In the genomic region with DNA sequence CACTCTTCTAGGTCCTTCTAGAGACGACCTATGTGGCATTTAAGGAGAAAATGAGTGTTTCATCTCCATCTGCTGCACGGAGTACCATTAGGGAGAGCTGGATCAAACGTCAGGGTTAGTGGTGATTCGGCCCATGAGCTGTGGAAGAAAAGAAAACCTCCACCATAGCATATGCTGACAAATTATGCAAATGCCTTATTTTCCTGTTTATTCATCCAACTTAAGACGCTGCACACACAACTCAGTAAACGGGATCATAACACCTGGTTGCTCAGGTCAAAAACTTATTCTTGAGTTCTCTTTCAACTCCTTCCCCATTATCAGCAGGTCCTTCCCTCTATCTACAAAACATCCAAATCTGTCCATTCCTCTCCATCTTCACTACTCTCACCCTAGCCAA, we compare ENCODE assay signal across 12 cellular contexts. TPM values are rescaled to one million over a fixed set of nuclear protein-coding genes. Genes with fewer than 3 reads are reported as not detected.
DNase-seq lines count a peak whose midpoint lies in the region; ATAC-seq and TF ChIP-seq lines count a peak whose summit lies in the region.
"Had no signal": no experiment of that assay in that cellular context is flagged by ENCODE, and none has a peak within 500 bp of the region (broad histone marks: within the 10 kb centered on the region; RNA-seq: fewer than 3 reads in every experiment).

No MANE protein-coding gene starts in this region.

- no peak overlapping the region for H3K9ac ChIP-seq in SK-N-SH
- no peak overlapping the region for H3K9ac ChIP-seq in MM.1S (ENCODE audit: low read length)
- no peak overlapping the region for H3K9ac ChIP-seq in mammary epithelial cell (ENCODE audit: insufficient read depth, low read length)
- H3K9ac ChIP-seq in neuronal stem cell (ENCODE audit: low read depth, low read length, poor library complexity) = no peak overlapping the region

- dilution Hi-C loops in mammary epithelial cell (cut with HindIII; ENCODE audit: low sequenced_read_pairs) = no loop called here

- peaks cover 15% of the 10 kb centered on the region; the same call in 1 of the 2 replicates for H4K20me1 ChIP-seq in SK-N-SH (ENCODE audit: insufficient read depth)
- H4K20me1 ChIP-seq in MM.1S (ENCODE audit: insufficient read depth, low read length) = no peaks in the 10 kb centered on the region
- H4K20me1 ChIP-seq in mammary epithelial cell (ENCODE audit: insufficient read depth, low read length) = no peaks in the 10 kb centered on the region

- TF ChIP-seq EP300 in SK-N-SH (IDR thresholded peaks at IDR 0.05; ENCODE audit: borderline replicate concordance in 1 of 2, low read depth in 1 of 2, low read length in 1 of 2) = no peak

- H3K9me3 ChIP-seq in SK-N-SH (no peaks in the 10 kb centered on the region), MM.1S (replicated peaks; ENCODE audit: insufficient read depth, low read length) (no peaks in the 10 kb centered on the region), mammary epithelial cell (replicated peaks; ENCODE audit: insufficient read depth, low read length) (no peaks in the 10 kb centered on the region), neuronal stem cell (replicated peaks in 1 of 2; ENCODE audit: control insufficient read depth in 2 of 2, insufficient read depth in 1 of 2, low read depth in 1 of 2, low read length in 2 of 2) (no peaks in the 10 kb centered on the region)
- H3K9me3 ChIP-seq: prostate gland had no signal

- peaks cover 0 to 13% of the 10 kb centered on the region in 2 experiments; a peak in 1 of 4 replicates for H3K4me1 ChIP-seq in SK-N-SH (ENCODE audit: control insufficient read depth in 1 of 2, insufficient read depth in 2 of 2, low read depth in 1 of 2, low read length in 1 of 2)
- 0 out of 2 replicates have a peak, but pooled peaks cover 7% of the 10 kb centered on the region for H3K4me1 ChIP-seq in MM.1S (ENCODE audit: low read length)
- peaks cover 26% of the 10 kb centered on the region for H3K4me1 ChIP-seq in mammary epithelial cell (ENCODE audit: insufficient read depth, low read length)
- peaks cover 0 to 5% of the 10 kb centered on the region in 2 donors for H3K4me1 ChIP-seq in neuronal stem cell (ENCODE audit: control insufficient read depth in 2 of 2, insufficient read depth in 1 of 2, low read depth in 1 of 2, low read length in 2 of 2)

- H3K36me3 ChIP-seq in SK-N-SH (replicated peaks in 1 of 2; ENCODE audit: control insufficient read depth in 1 of 2, insufficient read depth in 2 of 2, low read length in 1 of 2) = no peaks in the 10 kb centered on the region
- no peaks in the 10 kb centered on the region for H3K36me3 ChIP-seq in MM.1S (replicated peaks; ENCODE audit: insufficient read depth, low read length)
- no peaks in the 10 kb centered on the region for H3K36me3 ChIP-seq in mammary epithelial cell (ENCODE audit: insufficient read depth, low read length)
- no peaks in the 10 kb centered on the region for H3K36me3 ChIP-seq in neuronal stem cell (replicated peaks in 1 of 2; ENCODE audit: control insufficient read depth in 2 of 2, insufficient read depth in 2 of 2, low read length in 2 of 2)
- H3K36me3 ChIP-seq: prostate gland had no signal

- intact Hi-C loops in mammary epithelial cell (cut with micrococcal nuclease) = loop anchor here (1.0 to 10.0 kb wide), 2 partner anchors 20 to 288 kb away; a partner anchor contains a TSS
- intact Hi-C loops in head of caudate nucleus (cut with DNase I) = loop anchor here (5.0 kb wide), 1 partner anchor 296 kb away; no protein-coding TSS in a partner anchor

- H2AFZ ChIP-seq in SK-N-SH (ENCODE audit: low read depth) (peak overlapping the region; percentile 97; the same call in 1 of the 2 replicates), MM.1S (ENCODE audit: low read length) (peak overlapping the region; percentile 98; the same call in 1 of the 2 replicates), mammary epithelial cell (ENCODE audit: low read depth, low read length) (peak overlapping the region; percentile 92), neuronal stem cell (ENCODE audit: low read length) (peak overlapping the region; percentile 100)

- H3F3A ChIP-seq in SK-N-SH (replicated peaks; ENCODE audit: insufficient read depth) (peaks cover 3% of the 10 kb centered on the region), MM.1S (ENCODE audit: insufficient read depth, low read length) (peaks cover 6% of the 10 kb centered on the region; the same call in 1 of the 2 replicates)

- 79% methylated on average over 6 of the region's 6 CpGs for WGBS in SK-N-SH (ENCODE audit: low lambda C conversion rate)
- 92% methylated on average over 6 of the region's 6 CpGs for WGBS in mammary epithelial cell (ENCODE audit: low coverage, missing lambda C conversion rate)
- no CpG with 5 or more reads among the region's 6 CpGs for WGBS in neuronal stem cell (ENCODE audit: extremely low coverage in 2 of 2, insufficient read length in 2 of 2, insufficient replicate concordance in 1 of 2), 2 donors

- H3K9me2 ChIP-seq in SK-N-SH = no peaks in the 10 kb centered on the region
- no peaks in the 10 kb centered on the region for H3K9me2 ChIP-seq in MM.1S (replicated peaks; ENCODE audit: insufficient read depth, low read length)

- no peak overlapping the region for H3K4ac ChIP-seq in neuronal stem cell (ENCODE audit: low read length)

- no peak overlapping the region for H3K14ac ChIP-seq in neuronal stem cell (ENCODE audit: low read length)

- H3K4me2 ChIP-seq in SK-N-SH = peak overlapping the region; percentile 91
- peak overlapping the region; percentile 98 for H3K4me2 ChIP-seq in MM.1S (ENCODE audit: low read depth, low read length)
- H3K4me2 ChIP-seq in mammary epithelial cell (ENCODE audit: insufficient read depth, low read depth, low read length) = peak overlapping the region; percentile 89
- peak overlapping the region; percentile 92 for H3K4me2 ChIP-seq in neuronal stem cell (ENCODE audit: insufficient read depth, low read length, poor library complexity, severe bottlenecking)

- H3K79me1 ChIP-seq in neuronal stem cell (ENCODE audit: low read depth, low read length) = peaks cover 2% of the 10 kb centered on the region

- H3K27me3 ChIP-seq in SK-N-SH (ENCODE audit: insufficient read depth) (no peaks in the 10 kb centered on the region), MM.1S (replicated peaks; ENCODE audit: insufficient read depth, low read length) (no peaks in the 10 kb centered on the region), mammary epithelial cell (ENCODE audit: insufficient read depth, low read length) (no peaks in the 10 kb centered on the region), neuronal stem cell (ENCODE audit: control insufficient read depth in 3 of 3, insufficient read depth in 3 of 3, low read depth in 1 of 3, low read length in 3 of 3) (peaks cover 0 to 14% (median 0%) of the 10 kb centered on the region in 3 experiments)

- H3K79me2 ChIP-seq in SK-N-SH (ENCODE audit: insufficient read depth) = peaks cover 34% of the 10 kb centered on the region
- peaks cover 35% of the 10 kb centered on the region for H3K79me2 ChIP-seq in MM.1S (ENCODE audit: low read length)
- H3K79me2 ChIP-seq in mammary epithelial cell (ENCODE audit: insufficient read depth, low read length) = peaks cover 51% of the 10 kb centered on the region

- TF ChIP-seq RAD21 in SK-N-SH (IDR thresholded peaks at IDR 0.05; ENCODE audit: low read length) = no peak

- H3K4me3 ChIP-seq in SK-N-SH (ENCODE audit: low read depth in 2 of 2, low read length in 1 of 2) (peak overlapping the region in 1 of 2 experiments; percentile 96; a peak in 1 of 4 replicates), MM.1S (ENCODE audit: low read length) (peak overlapping the region; percentile 89; the same call in 1 of the 2 replicates), mammary epithelial cell (replicated peaks in 1 of 3; ENCODE audit: insufficient read depth in 1 of 3, low read depth in 2 of 3, low read length in 3 of 3) (peak overlapping the region in 1 of 3 experiments; percentile 99), neuronal stem cell (ENCODE audit: low read length in 2 of 2) (peak overlapping the region in 1 of 2 donors; percentile 90)

- H3K23ac ChIP-seq in neuronal stem cell (ENCODE audit: low read depth, low read length, poor library complexity) = no peak overlapping the region

- no peak overlapping the region for H2BK120ac ChIP-seq in neuronal stem cell (ENCODE audit: low read depth, low read length)

- H4K91ac ChIP-seq in neuronal stem cell (ENCODE audit: low read depth, low read length, poor library complexity) = no peak overlapping the region

- H2BK15ac ChIP-seq in neuronal stem cell (ENCODE audit: low read length) = no peak overlapping the region

- H2BK5ac ChIP-seq in neuronal stem cell (ENCODE audit: low read length) = no peak overlapping the region

- no peak overlapping the region for H2BK12ac ChIP-seq in neuronal stem cell (ENCODE audit: low read length)

- H4K8ac ChIP-seq in neuronal stem cell (ENCODE audit: low read depth, low read length) = no peak overlapping the region

- CTCF ChIA-PET in SK-N-SH (lab: Yijun Ruan, JAX) = interaction anchor here (0.6 to 6.8 kb wide), 8 partner anchors 10 to 185 kb away, joined by 3 to 95 read pairs (median 8); no protein-coding TSS in a partner anchor
- CTCF ChIA-PET in mammary epithelial cell (lab: Charles Lee; ENCODE audit: low non-redundant PET) = no interaction called here

- POLR2A ChIA-PET in SK-N-SH (lab: Yijun Ruan, JAX) = no interaction called here

- no peak overlapping the region for H2AK5ac ChIP-seq in neuronal stem cell (ENCODE audit: low read depth, low read length)

- H3K27ac ChIP-seq in SK-N-SH (ENCODE audit: low read depth in 2 of 2, low read length in 1 of 2) (peak overlapping the region in 1 of 2 experiments; percentile 90; a peak in 1 of 4 replicates), MM.1S (ENCODE audit: low read length) (no peak overlapping the region), mammary epithelial cell (ENCODE audit: insufficient read depth, low read depth, low read length) (no peak overlapping the region), neuronal stem cell (replicated peaks; ENCODE audit: low read length) (no peak overlapping the region)

- no peak for DNase-seq in SK-N-SH
- DNase-seq in MM.1S = no peak
- DNase-seq in mammary epithelial cell = no peak
- DNase-seq in neuronal stem cell (ENCODE audit: low spot score) = no peak
- DNase-seq in NCI-H146 treated with DMSO at 0.1 percent for 48 hours (lab: John Stamatoyannopoulos, UW; ENCODE audit: unreplicated experiment) = no peak
- DNase-seq in ACHN = no peak
- DNase-seq in head of caudate nucleus = no peak
- DNase-seq: NCI-H2171 had no signal

- TF ChIP-seq CTCF in SK-N-SH (IDR thresholded peaks at IDR 0.05) (no peak), MM.1S (IDR thresholded peaks at IDR 0.05; ENCODE audit: low read length) (no peak), mammary epithelial cell (conservative IDR thresholded peaks at IDR 0.05 in 1 of 2, IDR thresholded peaks at IDR 0.05 in 1 of 2; ENCODE audit: extremely low read depth in 1 of 2, insufficient read depth in 1 of 2, low read depth in 1 of 2, low read length in 2 of 2) (no peak)

- no peak for ATAC-seq in SK-N-SH treated with all-trans-retinoic acid at 6 μM for 48 hours

- in situ Hi-C loops in mammary epithelial cell (cut with MboI; ENCODE audit: low sequenced_read_pairs in 2 of 2) = loop anchor here in 1 of 2 donors (5.0 kb wide), 1 partner anchor 66 kb away; no protein-coding TSS in a partner anchor
- in situ Hi-C loops in ACHN (cut with HindIII; ENCODE audit: low pct_ligation_motif_present, low pct_unique_long_range_greater_than_20kb, low sequenced_read_pairs) = loop anchor here (25.0 kb wide), 1 partner anchor 181 kb away; no protein-coding TSS in a partner anchor

- no TSS peak for BruUV-seq in mammary epithelial cell (replicated peaks; lab: Mats Ljungman, UMichigan)

- no peak overlapping the region for H3K18ac ChIP-seq in neuronal stem cell (ENCODE audit: low read length)

RNA-seq across cellular contexts. Expression of a gene that starts 1.3 kb away (rescaled TPM):
- polyA plus RNA-seq in SK-N-SH (2012; rRNA removed) (8.0 and 10.0 TPM in 2 replicates), mammary epithelial cell (22.6 TPM)
- 10.3 and 10.6 TPM in 2 replicates for polyA plus RNA-seq in SK-N-SH (2012; cell fraction: cytosol; rRNA removed)
- 9.9 and 22.7 TPM in 2 replicates for polyA plus RNA-seq in SK-N-SH (2012; cell fraction: nucleus; rRNA removed)
- 10 to 100 TPM; 19.0 to 34.8 TPM for total RNA-seq in mammary epithelial cell
- 23.4 TPM for polyA minus RNA-seq in mammary epithelial cell
- 15.1 TPM for polyA plus RNA-seq in neuronal stem cell (2013, experiment 1 of 2)
- polyA plus RNA-seq in neuronal stem cell (2013, experiment 2 of 2) = 16.3 TPM

RNA-seq across cellular contexts. Expression of a gene that starts 5.7 kb away (rescaled TPM):
- polyA plus RNA-seq in SK-N-SH (2012; rRNA removed) = not detected in 2 replicates
- not detected in 2 replicates for polyA plus RNA-seq in SK-N-SH (2012; cell fraction: cytosol; rRNA removed)
- not detected in 2 replicates for polyA plus RNA-seq in SK-N-SH (2012; cell fraction: nucleus; rRNA removed)
- total RNA-seq in mammary epithelial cell = not detected
- 0.05 TPM for polyA plus RNA-seq in mammary epithelial cell
- polyA minus RNA-seq in mammary epithelial cell = not detected
- 0.07 TPM for polyA plus RNA-seq in neuronal stem cell (2013, experiment 1 of 2)
- polyA plus RNA-seq in neuronal stem cell (2013, experiment 2 of 2) = 0.06 TPM
- total RNA-seq: HT1080, SK-MEL-5 had no signal

RNA-seq across cellular contexts. Expression of a gene that starts 53.5 kb away (rescaled TPM):
- polyA plus RNA-seq in SK-N-SH (2012; rRNA removed) = 155 and 220 TPM in 2 replicates
- polyA plus RNA-seq in SK-N-SH (2012; cell fraction: cytosol; rRNA removed) = 196 and 210 TPM in 2 replicates
- 217 and 225 TPM in 2 replicates for polyA plus RNA-seq in SK-N-SH (2012; cell fraction: nucleus; rRNA removed)
- total RNA-seq in mammary epithelial cell = 100 to 1,000 TPM; 181 to 205 TPM
- 168 TPM for polyA plus RNA-seq in mammary epithelial cell
- 208 TPM for polyA minus RNA-seq in mammary epithelial cell
- polyA plus RNA-seq in neuronal stem cell (2013, experiment 1 of 2) = 113 TPM
- 119 TPM for polyA plus RNA-seq in neuronal stem cell (2013, experiment 2 of 2)
